1 cellular context compared by ENCODE assay signal in genomic region chr13:45850020-45850613, GRCh38.
TF ChIP-seq lines count a peak whose summit lies in the region.

No MANE protein-coding gene starts in this region.

TF ChIP-seq in H1, 55 proteins besides CTCF, POLR2A, EP300 and RAD21:
- no peak for TF ChIP-seq SAP30 (IDR thresholded peaks at IDR 0.05; ENCODE audit: insufficient read depth, insufficient replicate concordance, low read length)
- no peak for TF ChIP-seq BRCA1 (IDR thresholded peaks at IDR 0.05; ENCODE audit: low read depth, low read length)
- TF ChIP-seq CBX5 (IDR thresholded peaks at IDR 0.05; ENCODE audit: low read depth, low read length) = no peak
- TF ChIP-seq CHD2 (IDR thresholded peaks at IDR 0.05; ENCODE audit: low read length) = no peak
- no peak for TF ChIP-seq SUZ12 (IDR thresholded peaks at IDR 0.05; ENCODE audit: low read length)
- no peak for TF ChIP-seq RNF2 (IDR thresholded peaks at IDR 0.05; ENCODE audit: borderline replicate concordance, low read depth, low read length, missing control alignments, poor library complexity, severe bottlenecking)
- no peak for TF ChIP-seq SP1 (IDR thresholded peaks at IDR 0.05; ENCODE audit: low read depth, low read length)
- TF ChIP-seq YY1 (IDR thresholded peaks at IDR 0.05; ENCODE audit: low read depth, low read length) = no peak
- no peak for TF ChIP-seq FOSL1 (IDR thresholded peaks at IDR 0.05; ENCODE audit: insufficient read depth, low read depth, low read length)
- no peak for TF ChIP-seq RBBP5 (IDR thresholded peaks at IDR 0.05; ENCODE audit: borderline replicate concordance, low read depth, low read length)
- no peak for TF ChIP-seq NANOG (IDR thresholded peaks at IDR 0.05; ENCODE audit: insufficient read depth, low read depth, low read length, poor library complexity, severe bottlenecking)
- TF ChIP-seq USF2 (IDR thresholded peaks at IDR 0.05; ENCODE audit: low read length) = no peak
- no peak for TF ChIP-seq ASH2L (IDR thresholded peaks at IDR 0.05; ENCODE audit: low read length)
- no peak for TF ChIP-seq CHD7 (IDR thresholded peaks at IDR 0.05; ENCODE audit: insufficient replicate concordance, low read length)
- no peak for TF ChIP-seq MAFK (IDR thresholded peaks at IDR 0.05; ENCODE audit: low read depth, low read length)
TF ChIP-seq in H1: peak in this region for 0.
